Comparison of ENCODE assay signal across 20 cellular contexts in the genomic region with DNA sequence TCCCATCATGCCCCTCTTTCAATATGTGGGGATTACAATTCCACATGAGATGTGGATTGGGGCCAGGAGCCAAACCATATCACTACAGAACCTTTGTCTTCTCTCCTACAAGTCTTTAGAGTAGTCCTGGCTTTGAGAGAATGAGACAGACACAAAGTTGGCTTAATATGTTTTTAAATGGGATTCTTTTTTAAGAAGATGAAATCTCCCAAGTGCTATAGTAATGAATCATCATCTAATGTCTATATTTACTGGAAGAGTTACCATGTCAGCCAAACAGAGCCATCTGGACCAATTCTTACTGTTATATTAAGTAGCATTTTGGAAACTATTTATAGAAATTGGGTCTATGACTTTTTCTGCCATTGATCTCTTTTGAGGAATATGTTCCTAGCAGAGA. TPM values are rescaled to one million over a fixed set of nuclear protein-coding genes. Genes with fewer than 3 reads are reported as not detected.
DNase-seq lines count a peak whose midpoint lies in the region; ATAC-seq and TF ChIP-seq lines count a peak whose summit lies in the region.
"Had no signal": no experiment of that assay in that cellular context is flagged by ENCODE, and none has a peak within 500 bp of the region (broad histone marks: within the 10 kb centered on the region; RNA-seq: fewer than 3 reads in every experiment).

No MANE protein-coding gene starts in this region.

- no peak for TF ChIP-seq CTCF in IMR-90 (conservative IDR thresholded peaks at IDR 0.05; ENCODE audit: low read depth, low read length)
- TF ChIP-seq CTCF in mammary epithelial cell (conservative IDR thresholded peaks at IDR 0.05 in 1 of 2, IDR thresholded peaks at IDR 0.05 in 1 of 2; ENCODE audit: extremely low read depth in 1 of 2, insufficient read depth in 1 of 2, low read depth in 1 of 2, low read length in 2 of 2), result no peak

- no peak overlapping the region for H3K9ac ChIP-seq in IMR-90 (ENCODE audit: low read depth, low read length)
- H3K9ac ChIP-seq in mammary epithelial cell (ENCODE audit: insufficient read depth, low read length), result no peak overlapping the region

- in situ Hi-C loops in IMR-90 (cut with MboI; ENCODE audit: low sequenced_read_pairs), result no loop called here
- in situ Hi-C loops in mammary epithelial cell (cut with MboI; ENCODE audit: low sequenced_read_pairs in 2 of 2), result no loop called here

- intact Hi-C loops in IMR-90 (cut with micrococcal nuclease), result loop anchor here (5.0 kb wide), 1 partner anchor 130 kb away; a partner anchor contains a TSS
- intact Hi-C loops in mammary epithelial cell (cut with micrococcal nuclease), result no loop called here

- H2BK15ac ChIP-seq in IMR-90 (ENCODE audit: low read depth, low read length), result peak overlapping the region; percentile 54; the same call in 2 of the 3 replicates

- peak overlapping the region in 1 of 2 experiments; percentile 72; a peak in 1 of 4 replicates for H4K8ac ChIP-seq in IMR-90 (ENCODE audit: low read depth in 2 of 2, low read length in 2 of 2)

- peak overlapping the region; percentile 39; the same call in 1 of the 2 replicates for H3K4me2 ChIP-seq in IMR-90 (ENCODE audit: low read depth, low read length)
- H3K4me2 ChIP-seq in mammary epithelial cell (ENCODE audit: insufficient read depth, low read depth, low read length), result no peak overlapping the region

- peaks cover 4% of the 10 kb centered on the region; the same call in 1 of the 2 replicates for H3K9me1 ChIP-seq in IMR-90 (ENCODE audit: insufficient read depth, low read length)

- peak; percentile 57 for DNase-seq in AG08395 (ENCODE audit: low spot score)
- peak; percentile 92 for DNase-seq in IMR-90
- DNase-seq in mammary epithelial cell, result peak; percentile 4
- peak; percentile 60 for DNase-seq in kidney tubule cell (ENCODE audit: low spot score)
- DNase-seq in activated CD4-positive, alpha-beta memory T cell treated with anti-CD3 and anti-CD28 coated beads, Interleukin-2, amount 10 ng/mL, durations not matched to agents 7 days and 5 days, result no peak
- no peak for DNase-seq in globus pallidus (ENCODE audit: low spot score)
- DNase-seq in stimulated activated naive CD4-positive, alpha-beta T cell treated with Interleukin-2 at 50 U/mL for 16 hours (lab: John Stamatoyannopoulos, UW), result no peak
- DNase-seq: activated CD4-positive, alpha-beta T cell treated with anti-CD3 and anti-CD28 coated beads for 48 hours; activated T-cell treated with anti-CD3 and anti-CD28 coated beads, Interleukin-2, amount 50 U/mL, for 72 hours; anterior cingulate cortex; BE2C; DND-41; NCI-H2227 treated with DMSO at 0.1 percent for 48 hours; OCI-M1; ovary had no signal

- peak overlapping the region; percentile 30 for H2BK5ac ChIP-seq in IMR-90 (ENCODE audit: low read depth, low read length, poor library complexity, severe bottlenecking)

- H3K23ac ChIP-seq in IMR-90 (ENCODE audit: low read depth, low read length), result peak overlapping the region; percentile 96

- CTCF ChIA-PET in IMR-90 (lab: Yijun Ruan, JAX), result no interaction called here
- CTCF ChIA-PET in mammary epithelial cell (lab: Charles Lee; ENCODE audit: low non-redundant PET), result no interaction called here
- CTCF ChIA-PET in activated CD4-positive, alpha-beta memory T cell treated with anti-CD3 and anti-CD28 coated beads, Interleukin-2, amount 10 ng/mL, durations not matched to agents 7 days and 5 days (lab: Charles Lee), result no interaction called here

- no peaks in the 10 kb centered on the region for H3K79me2 ChIP-seq in mammary epithelial cell (ENCODE audit: insufficient read depth, low read length)

- BruUV-seq in IMR-90 (replicated peaks; lab: Mats Ljungman, UMichigan) (no TSS peak), mammary epithelial cell (replicated peaks; lab: Mats Ljungman, UMichigan) (no TSS peak)

- no peak for TF ChIP-seq POLR2A in IMR-90 (IDR thresholded peaks at IDR 0.05; ENCODE audit: low read depth, low read length)

- H4K91ac ChIP-seq in IMR-90 (ENCODE audit: insufficient read depth, low read depth, low read length), result peak overlapping the region; percentile 41; the same call in 1 of the 2 replicates

- no peak for TF ChIP-seq RAD21 in IMR-90 (IDR thresholded peaks at IDR 0.05; ENCODE audit: low read length)

- H2AK9ac ChIP-seq in IMR-90 (replicated peaks; ENCODE audit: low read depth, low read length, poor library complexity), result no peak overlapping the region

- ATAC-seq in IMR-90 (ENCODE audit: low read depth) (peak; percentile 72), HG03439 (IDR thresholded peaks at IDR 0.05; ENCODE audit: unreplicated experiment) (no peak)
- ATAC-seq: activated T-cell treated with anti-CD3 and anti-CD28 coated beads, Interleukin-2, amount 50 U/mL, for 72 hours had no signal

- no peaks in the 10 kb centered on the region for H3K9me3 Mint-ChIP-seq in activated CD4-positive, alpha-beta memory T cell treated with anti-CD3 and anti-CD28 coated beads, Interleukin-2, amount 10 ng/mL, durations not matched to agents 7 days and 5 days
- H3K9me3 Mint-ChIP-seq: activated T-cell treated with anti-CD3 and anti-CD28 coated beads, Interleukin-2, amount 50 U/mL, for 72 hours; T-helper 1 cell treated with Interleukin-12 subunit alpha and Interleukin-12 subunit beta and Interleukin-4 antibody, amounts not matched to agents 30 μg/mL and 1 μg/mL, for 36 hours had no signal

- H3K4me3 ChIP-seq in IMR-90 (ENCODE audit: insufficient read depth, low read depth, low read length) (no peak overlapping the region), mammary epithelial cell (replicated peaks in 1 of 3; ENCODE audit: insufficient read depth in 1 of 3, low read depth in 2 of 3, low read length in 3 of 3) (no peak overlapping the region)
- H3K4me3 ChIP-seq: ovary had no signal

- H3K79me1 ChIP-seq in IMR-90 (ENCODE audit: low read depth in 1 of 2, low read length in 2 of 2), result no peaks in the 10 kb centered on the region

- H3K4me3 Mint-ChIP-seq in activated CD4-positive, alpha-beta memory T cell treated with anti-CD3 and anti-CD28 coated beads, Interleukin-2, amount 10 ng/mL, durations not matched to agents 7 days and 5 days, result no peak overlapping the region
- H3K4me3 Mint-ChIP-seq: activated T-cell treated with anti-CD3 and anti-CD28 coated beads, Interleukin-2, amount 50 U/mL, for 72 hours; T-helper 1 cell treated with Interleukin-12 subunit alpha and Interleukin-12 subunit beta and Interleukin-4 antibody, amounts not matched to agents 30 μg/mL and 1 μg/mL, for 36 hours had no signal

- H4K20me1 ChIP-seq in IMR-90 (ENCODE audit: insufficient read depth, low read length) (no peaks in the 10 kb centered on the region), mammary epithelial cell (ENCODE audit: insufficient read depth, low read length) (no peaks in the 10 kb centered on the region)

- H2BK120ac ChIP-seq in IMR-90 (ENCODE audit: low read depth, low read length), result peak overlapping the region; percentile 88

- H3K36me3 ChIP-seq in IMR-90 (ENCODE audit: control insufficient read depth, insufficient read depth, low read length) (no peaks in the 10 kb centered on the region), mammary epithelial cell (ENCODE audit: insufficient read depth, low read length) (no peaks in the 10 kb centered on the region)
- H3K36me3 ChIP-seq: BE2C, ovary had no signal

- H3K4me1 ChIP-seq in IMR-90 (ENCODE audit: control insufficient read depth, insufficient read depth, low read length) (peaks cover 5% of the 10 kb centered on the region), mammary epithelial cell (ENCODE audit: insufficient read depth, low read length) (no peaks in the 10 kb centered on the region)

- H3K36me3 Mint-ChIP-seq in activated CD4-positive, alpha-beta memory T cell treated with anti-CD3 and anti-CD28 coated beads, Interleukin-2, amount 10 ng/mL, durations not matched to agents 7 days and 5 days (ENCODE audit: low read depth), result no peaks in the 10 kb centered on the region

- POLR2A ChIA-PET in IMR-90 (lab: Charles Lee; ENCODE audit: unreplicated experiment), result no interaction called here
- POLR2A ChIA-PET in activated CD4-positive, alpha-beta memory T cell treated with anti-CD3 and anti-CD28 coated beads, Interleukin-2, amount 10 ng/mL, durations not matched to agents 7 days and 5 days (lab: Charles Lee), result no interaction called here

- H2BK20ac ChIP-seq in IMR-90 (ENCODE audit: low read depth, low read length), result peak overlapping the region; percentile 94

- H3K27ac ChIP-seq in IMR-90 (ENCODE audit: insufficient read depth, low read length), result peak overlapping the region; percentile 65; the same call in 1 of the 2 replicates
- H3K27ac ChIP-seq in mammary epithelial cell (ENCODE audit: insufficient read depth, low read depth, low read length), result no peak overlapping the region
- H3K27ac ChIP-seq: ovary had no signal

- H3K4ac ChIP-seq in IMR-90 (ENCODE audit: low read depth, low read length), result peak overlapping the region; percentile 89

- H2AK5ac ChIP-seq in IMR-90 (ENCODE audit: low read depth, low read length), result peak overlapping the region; percentile 65

- H3K14ac ChIP-seq in IMR-90 (replicated peaks; ENCODE audit: low read depth, low read length), result peak overlapping the region; percentile 57; the same call in 1 of the 2 replicates

- H3K4me1 Mint-ChIP-seq in activated CD4-positive, alpha-beta memory T cell treated with anti-CD3 and anti-CD28 coated beads, Interleukin-2, amount 10 ng/mL, durations not matched to agents 7 days and 5 days, result no peaks in the 10 kb centered on the region

- peak overlapping the region; percentile 83; the same call in 1 of the 2 replicates for H3K18ac ChIP-seq in IMR-90 (ENCODE audit: low read depth, low read length)

- H4K5ac ChIP-seq in IMR-90 (ENCODE audit: low read depth, low read length), result peak overlapping the region; percentile 55; the same call in 1 of the 2 replicates

- H3K56ac ChIP-seq in IMR-90 (ENCODE audit: extremely low read depth, insufficient read depth, low read length), result peak overlapping the region; percentile 43; the same call in 1 of the 2 replicates

- dilution Hi-C loops in IMR-90 (cut with HindIII; ENCODE audit: low sequenced_read_pairs, unreplicated experiment) (no loop called here), mammary epithelial cell (cut with HindIII; ENCODE audit: low sequenced_read_pairs) (no loop called here)

- peaks cover 3% of the 10 kb centered on the region for H3K27me3 Mint-ChIP-seq in activated CD4-positive, alpha-beta memory T cell treated with anti-CD3 and anti-CD28 coated beads, Interleukin-2, amount 10 ng/mL, durations not matched to agents 7 days and 5 days

- H3K27me3 ChIP-seq in IMR-90 (ENCODE audit: control insufficient read depth, insufficient read depth, low read length), result no peaks in the 10 kb centered on the region
- no peaks in the 10 kb centered on the region for H3K27me3 ChIP-seq in mammary epithelial cell (ENCODE audit: insufficient read depth, low read length)
- H3K27me3 ChIP-seq: BE2C had no signal

- H3K9me3 ChIP-seq in IMR-90 (ENCODE audit: control insufficient read depth, insufficient read depth, low read length), result no peaks in the 10 kb centered on the region
- no peaks in the 10 kb centered on the region for H3K9me3 ChIP-seq in mammary epithelial cell (replicated peaks; ENCODE audit: insufficient read depth, low read length)
- H3K9me3 ChIP-seq: BE2C, ovary had no signal

- H3K27ac Mint-ChIP-seq in activated CD4-positive, alpha-beta memory T cell treated with anti-CD3 and anti-CD28 coated beads, Interleukin-2, amount 10 ng/mL, durations not matched to agents 7 days and 5 days, result no peak overlapping the region
- H3K27ac Mint-ChIP-seq: activated T-cell treated with anti-CD3 and anti-CD28 coated beads, Interleukin-2, amount 50 U/mL, for 72 hours; T-helper 1 cell treated with Interleukin-12 subunit alpha and Interleukin-12 subunit beta and Interleukin-4 antibody, amounts not matched to agents 30 μg/mL and 1 μg/mL, for 36 hours had no signal

- H2AFZ ChIP-seq in IMR-90 (replicated peaks; ENCODE audit: low read length, poor library complexity), result peak overlapping the region; percentile 63
- H2AFZ ChIP-seq in mammary epithelial cell (ENCODE audit: low read depth, low read length), result no peak overlapping the region

RNA-seq across cellular contexts. Expression of a gene that starts 38.1 kb away (rescaled TPM):
- total RNA-seq in IMR-90 (2012; rRNA removed) (not detected in 2 replicates), mammary epithelial cell (1 to 10 TPM; 1.4 to 3.5 TPM)
- polyA plus RNA-seq in IMR-90 (2012; rRNA removed) (not detected in 2 replicates), mammary epithelial cell (3.4 TPM)
- not detected in 2 replicates for polyA plus RNA-seq in IMR-90 (2012; cell fraction: cytosol; rRNA removed)
- polyA plus RNA-seq in IMR-90 (2012; cell fraction: nucleus; rRNA removed; ENCODE audit: low replicate concordance), result not detected in 2 replicates
- polyA minus RNA-seq in mammary epithelial cell, result not detected
- not detected for total RNA-seq in activated CD4-positive, alpha-beta memory T cell treated with anti-CD3 and anti-CD28 coated beads, Interleukin-2, amount 10 ng/mL, durations not matched to agents 7 days and 5 days
- total RNA-seq: activated T-cell treated with anti-CD3 and anti-CD28 coated beads, Interleukin-2, amount 50 U/mL, for 72 hours; H1; lung microvascular endothelial cell; ovary; ureter had no signal
- polyA plus RNA-seq: H1, ovary had no signal

Comparison
In these comparisons a context has a peak if more than half of its experiments do, and no peak if none do; other contexts are left out.
1. DNase-seq: peak in AG08395 (single experiment), IMR-90 (single experiment), mammary epithelial cell (single experiment) and kidney tubule cell (single experiment); none in activated CD4-positive, alpha-beta memory T cell treated with anti-CD3 and anti-CD28 coated beads, Interleukin-2, amount 10 ng/mL, durations not matched to agents 7 days and 5 days (single experiment), globus pallidus (single experiment) and stimulated activated naive CD4-positive, alpha-beta T cell treated with Interleukin-2 at 50 U/mL for 16 hours (single experiment).